Comparison of ENCODE assay signal across 1 cellular context in the genomic region with DNA sequence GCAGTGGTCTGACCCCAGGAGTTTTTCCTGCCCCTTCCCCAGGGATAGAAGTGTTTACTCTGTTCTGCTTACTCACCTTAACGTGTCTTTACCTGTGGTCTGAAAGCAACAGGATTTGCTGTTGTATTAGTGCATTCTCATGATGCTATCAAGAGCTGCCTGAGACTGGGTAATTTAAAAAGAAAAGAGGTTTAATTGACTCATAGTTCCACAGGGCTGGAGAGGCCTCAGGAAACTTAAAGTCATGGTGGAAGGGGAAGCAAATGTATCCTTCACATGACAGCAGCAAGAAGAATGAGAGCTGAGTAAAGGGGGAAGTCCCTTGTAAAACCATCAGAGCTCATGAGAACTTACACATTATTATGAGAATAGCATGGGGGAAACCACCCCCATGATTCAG.
TF ChIP-seq lines count a peak whose summit lies in the region.

No MANE protein-coding gene starts in this region.

TF ChIP-seq in IMR-90, 13 proteins besides CTCF, POLR2A, EP300 and RAD21 (continued from another document):
- TF ChIP-seq, protein P1, sequence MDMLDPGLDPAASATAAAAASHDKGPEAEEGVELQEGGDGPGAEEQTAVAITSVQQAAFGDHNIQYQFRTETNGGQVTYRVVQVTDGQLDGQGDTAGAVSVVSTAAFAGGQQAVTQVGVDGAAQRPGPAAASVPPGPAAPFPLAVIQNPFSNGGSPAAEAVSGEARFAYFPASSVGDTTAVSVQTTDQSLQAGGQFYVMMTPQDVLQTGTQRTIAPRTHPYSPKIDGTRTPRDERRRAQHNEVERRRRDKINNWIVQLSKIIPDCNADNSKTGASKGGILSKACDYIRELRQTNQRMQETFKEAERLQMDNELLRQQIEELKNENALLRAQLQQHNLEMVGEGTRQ (IDR thresholded peaks at IDR 0.05; ENCODE audit: low read depth, low read length): no peak
- TF ChIP-seq NFE2L2 (IDR thresholded peaks at IDR 0.05; ENCODE audit: low read depth, low read length) (no peak), SMC3 (IDR thresholded peaks at IDR 0.05; ENCODE audit: low read depth, low read length) (no peak)
